Comparison of ENCODE assay signal across 27 cellular contexts in genomic region chr14:92798811-92799210, GRCh38. TPM values are rescaled to one million over a fixed set of nuclear protein-coding genes. Genes with fewer than 3 reads are reported as not detected.
DNase-seq lines count a peak whose midpoint lies in the region; ATAC-seq, FAIRE-seq and TF ChIP-seq lines count a peak whose summit lies in the region.
"Had no signal": no experiment of that assay in that cellular context is flagged by ENCODE, and none has a peak within 500 bp of the region (broad histone marks: within the 10 kb centered on the region; RNA-seq: fewer than 3 reads in every experiment).

No MANE protein-coding gene starts in this region.

- no peak for TF ChIP-seq RAD21 in HepG2 (CRISPR knock-in tag; IDR thresholded peaks at IDR 0.05)

- H3K4ac ChIP-seq in mesenchymal stem cell (ENCODE audit: low read depth in 1 of 2, low read length in 2 of 2) = no peak overlapping the region

- H3K9ac ChIP-seq in HepG2 (ENCODE audit: insufficient read depth, low read depth, low read length) (peak overlapping the region; percentile 19; the same call in 1 of the 2 replicates), mesenchymal stem cell (ENCODE audit: low read length) (no peak overlapping the region)
- H3K9ac ChIP-seq: BLaER1 had no signal

- ATAC-seq in HepG2 (no peak), right lobe of liver (no peak), GM23338 (no peak)
- no peak for ATAC-seq in stimulated activated effector memory CD8-positive, alpha-beta T cell treated with anti-CD3 and anti-CD28 coated beads, Interleukin-12 subunit alpha, Interleukin-12 subunit beta, amount 100 ng/mL, for 72 hours
- ATAC-seq: GM12878 had no signal

- TF ChIP-seq POLR2A in HepG2 (IDR thresholded peaks at IDR 0.05; ENCODE audit: insufficient read depth in 1 of 2, low read depth in 2 of 2, low read length in 2 of 2) (no peak), right lobe of liver (IDR thresholded peaks at IDR 0.05) (no peak)

- no peak overlapping the region for H4K8ac ChIP-seq in mesenchymal stem cell (ENCODE audit: low read length)

- H3K4me3 ChIP-seq in HepG2 (replicated peaks in 1 of 3; ENCODE audit: insufficient read depth in 1 of 3, low read depth in 2 of 3, low read length in 3 of 3) (peak overlapping the region in 1 of 3 experiments; percentile 34; a peak in 1 of 6 replicates), right lobe of liver (peak overlapping the region in 2 of 3 donors; percentile 14 to 22), GM23338 (no peak overlapping the region), mesenchymal stem cell (ENCODE audit: insufficient read depth in 1 of 2, low read depth in 1 of 2, low read length in 2 of 2) (no peak overlapping the region)
- H3K4me3 ChIP-seq: BLaER1, GM12878 had no signal

- H3K14ac ChIP-seq in mesenchymal stem cell (ENCODE audit: low read length in 2 of 2) = no peak overlapping the region

- no peak overlapping the region for H2BK5ac ChIP-seq in mesenchymal stem cell (ENCODE audit: low read depth, low read length, poor library complexity, severe bottlenecking)

- no peak overlapping the region for H4K91ac ChIP-seq in mesenchymal stem cell (ENCODE audit: low read length)

- peak overlapping the region; percentile 43 for H3K27ac Mint-ChIP-seq in stimulated activated effector memory CD8-positive, alpha-beta T cell treated with anti-CD3 and anti-CD28 coated beads, Interleukin-12 subunit alpha, Interleukin-12 subunit beta, amount 100 ng/mL, for 72 hours
- H3K27ac Mint-ChIP-seq in GM23338 = no peak overlapping the region

- no peaks in the 10 kb centered on the region for H3F3A ChIP-seq in GM23338 (replicated peaks; ENCODE audit: low read depth)

- H3K4me1 Mint-ChIP-seq in stimulated activated effector memory CD8-positive, alpha-beta T cell treated with anti-CD3 and anti-CD28 coated beads, Interleukin-12 subunit alpha, Interleukin-12 subunit beta, amount 100 ng/mL, for 72 hours = peaks cover 43% of the 10 kb centered on the region
- H3K4me1 Mint-ChIP-seq in GM23338 = peaks cover 8% of the 10 kb centered on the region; the same call in 2 of the 3 replicates

- DNase-seq in HepG2 (ENCODE audit: low spot score) (no peak), right lobe of liver (no peak), GM23338 (ENCODE audit: low spot score) (no peak), LoVo (ENCODE audit: low spot score) (no peak), mesenchymal stem cell (no peak)
- DNase-seq in stimulated activated effector memory CD8-positive, alpha-beta T cell treated with anti-CD3 and anti-CD28 coated beads, Interleukin-12 subunit alpha, Interleukin-12 subunit beta, amount 100 ng/mL, for 72 hours (ENCODE audit: low spot score in 2 of 2) = no peak
- DNase-seq: 8988T; ACHN; BE2C; C1 segment of cervical spinal cord; CD4-positive, alpha-beta memory T cell; CD4-positive, CD25-positive, alpha-beta regulatory T cell; CD8-positive, alpha-beta memory T cell; COR-L47; DMS 273 treated with DMSO at 0.1 percent for 48 hours; DMS153; DMS53; DMS79; DND-41; EL; GDM1 had no signal

- H3K79me2 ChIP-seq in HepG2 (ENCODE audit: insufficient read depth, low read length) (peaks cover 73% of the 10 kb centered on the region), GM23338 (replicated peaks; ENCODE audit: insufficient read depth) (peaks cover 65% of the 10 kb centered on the region)

- H3K27me3 Mint-ChIP-seq in GM23338 (ENCODE audit: insufficient read depth, low read depth, poor library complexity) = no peaks in the 10 kb centered on the region
- H3K27me3 Mint-ChIP-seq: CD4-positive, alpha-beta memory T cell; CD4-positive, CD25-positive, alpha-beta regulatory T cell; CD8-positive, alpha-beta memory T cell had no signal

- H3K23ac ChIP-seq in mesenchymal stem cell (ENCODE audit: low read length in 2 of 2) = no peak overlapping the region

- H3K9me3 Mint-ChIP-seq in stimulated activated effector memory CD8-positive, alpha-beta T cell treated with anti-CD3 and anti-CD28 coated beads, Interleukin-12 subunit alpha, Interleukin-12 subunit beta, amount 100 ng/mL, for 72 hours = peaks cover under 1% of the 10 kb centered on the region
- no peaks in the 10 kb centered on the region for H3K9me3 Mint-ChIP-seq in GM23338
- H3K9me3 Mint-ChIP-seq: CD14-positive monocyte; CD4-positive, alpha-beta memory T cell; CD8-positive, alpha-beta memory T cell had no signal

- POLR2A ChIA-PET in HepG2 (lab: Yijun Ruan, JAX) = interaction anchor here (0.7 to 1.0 kb wide), 2 partner anchors 50 to 527 kb away, joined by 3 to 4 read pairs; partner anchors contain the start of gene LGMN

- H3K79me1 ChIP-seq in mesenchymal stem cell (replicated peaks; ENCODE audit: low read length, poor library complexity, severe bottlenecking) = peaks cover 11% of the 10 kb centered on the region

- H3K18ac ChIP-seq in mesenchymal stem cell (ENCODE audit: low read depth in 1 of 2, low read length in 2 of 2) = no peak overlapping the region

- intact Hi-C loops in HepG2 (cut with micrococcal nuclease; ENCODE audit: unreplicated experiment) (no loop called here), right lobe of liver (cut with DNase I) (no loop called here)

- H3K4me1 ChIP-seq in HepG2 (ENCODE audit: insufficient read depth, low read length) (peaks cover 66% of the 10 kb centered on the region), right lobe of liver (peaks cover 0 to 54% (median 16%) of the 10 kb centered on the region in 4 donors), GM23338 (ENCODE audit: insufficient read depth) (no peaks in the 10 kb centered on the region), mesenchymal stem cell (ENCODE audit: control insufficient read depth, insufficient read depth, low read depth, low read length) (no peaks in the 10 kb centered on the region)

- BruUV-seq in HepG2 (replicated peaks; lab: Mats Ljungman, UMichigan) = no TSS peak

- TF ChIP-seq EP300 in HepG2 (IDR thresholded peaks at IDR 0.05; ENCODE audit: low read depth in 2 of 2, low read length in 2 of 2) (no peak), HepG2 (CRISPR knock-in tag; IDR thresholded peaks at IDR 0.05; ENCODE audit: borderline replicate concordance) (no peak)

- WGBS in HepG2 (ENCODE audit: low lambda C conversion rate) = 91% methylated on average over 9 of the region's 10 CpGs
- 49% methylated on average over 7 of the region's 10 CpGs for WGBS in right lobe of liver (ENCODE audit: insufficient coverage, low coverage, low lambda C conversion rate, missing lambda C conversion rate)
- 97% methylated on average over 9 of the region's 10 CpGs for WGBS in mesenchymal stem cell

- no peaks in the 10 kb centered on the region for H3K9me2 ChIP-seq in GM23338 (ENCODE audit: insufficient read depth)

- H2BK12ac ChIP-seq in mesenchymal stem cell (ENCODE audit: low read length in 2 of 2) = no peak overlapping the region

- H2AFZ ChIP-seq in HepG2 (ENCODE audit: low read length) (no peak overlapping the region), GM23338 (no peak overlapping the region), mesenchymal stem cell (ENCODE audit: low read depth, low read length) (no peak overlapping the region)

- no peak overlapping the region for H2BK120ac ChIP-seq in mesenchymal stem cell (ENCODE audit: low read depth, low read length)

- H3K27me3 ChIP-seq in HepG2 (ENCODE audit: control insufficient read depth in 1 of 2, insufficient read depth in 2 of 2, low read length in 2 of 2) = no peaks in the 10 kb centered on the region; a peak in 1 of 5 replicates
- H3K27me3 ChIP-seq in right lobe of liver = no peaks in the 10 kb centered on the region
- H3K27me3 ChIP-seq in GM23338 (ENCODE audit: insufficient read depth) = no peaks in the 10 kb centered on the region
- no peaks in the 10 kb centered on the region for H3K27me3 ChIP-seq in mesenchymal stem cell (ENCODE audit: control insufficient read depth in 1 of 2, insufficient read depth in 1 of 2, low read length in 2 of 2)
- H3K27me3 ChIP-seq: BE2C, BLaER1 had no signal

- H4K20me1 ChIP-seq in HepG2 (ENCODE audit: insufficient read depth, low read length) (0 out of 2 replicates have a peak, but pooled peaks cover 7% of the 10 kb centered on the region), GM23338 (replicated peaks; ENCODE audit: insufficient read depth) (0 out of 2 replicates have a peak, but pooled peaks cover 7% of the 10 kb centered on the region)

- peaks cover 50% of the 10 kb centered on the region for H3K36me3 Mint-ChIP-seq in stimulated activated effector memory CD8-positive, alpha-beta T cell treated with anti-CD3 and anti-CD28 coated beads, Interleukin-12 subunit alpha, Interleukin-12 subunit beta, amount 100 ng/mL, for 72 hours
- peaks cover 21% of the 10 kb centered on the region for H3K36me3 Mint-ChIP-seq in GM23338 (ENCODE audit: low read depth)

- CTCF ChIA-PET in HepG2 (lab: Yijun Ruan, JAX; ENCODE audit: low intra/inter-chr PET ratio, low total read pairs) = no interaction called here

- H3K4me2 ChIP-seq in HepG2 (ENCODE audit: low read depth, low read length) = peak overlapping the region; percentile 63
- no peak overlapping the region for H3K4me2 ChIP-seq in GM23338
- H3K4me2 ChIP-seq in mesenchymal stem cell (ENCODE audit: low read length, poor library complexity, severe bottlenecking) = no peak overlapping the region
- H3K4me2 ChIP-seq: BLaER1 had no signal

- H2BK15ac ChIP-seq in mesenchymal stem cell (ENCODE audit: low read depth, poor library complexity, severe bottlenecking) = no peak overlapping the region

- no peak overlapping the region for H3K4me3 Mint-ChIP-seq in stimulated activated effector memory CD8-positive, alpha-beta T cell treated with anti-CD3 and anti-CD28 coated beads, Interleukin-12 subunit alpha, Interleukin-12 subunit beta, amount 100 ng/mL, for 72 hours
- no peak overlapping the region for H3K4me3 Mint-ChIP-seq in GM23338
- H3K4me3 Mint-ChIP-seq: CD14-positive monocyte had no signal

- H2AK5ac ChIP-seq in mesenchymal stem cell (ENCODE audit: low read length, severe bottlenecking) = no peak overlapping the region

- H3K36me3 ChIP-seq in HepG2 (replicated peaks in 1 of 2; ENCODE audit: control insufficient read depth in 1 of 2, insufficient read depth in 2 of 2, low read length in 2 of 2) (peaks cover 1 to 7% of the 10 kb centered on the region in 2 experiments; a peak in 3 of 5 replicates), right lobe of liver (peaks cover 0 to 5% (median 1%) of the 10 kb centered on the region in 4 donors), GM23338 (ENCODE audit: insufficient read depth) (no peaks in the 10 kb centered on the region; the same call in 1 of the 2 replicates), mesenchymal stem cell (ENCODE audit: control insufficient read depth in 1 of 2, insufficient read depth in 2 of 2, low read depth in 1 of 2, low read length in 2 of 2) (peaks cover 7 to 52% of the 10 kb centered on the region in 2 experiments)

- no peak for TF ChIP-seq CTCF in HepG2 (CRISPR knock-in tag; IDR thresholded peaks at IDR 0.05)
- no peak for TF ChIP-seq CTCF in right lobe of liver (IDR thresholded peaks at IDR 0.05)
- TF ChIP-seq CTCF in GM23338 (conservative IDR thresholded peaks at IDR 0.05; ENCODE audit: low read depth in 2 of 2) = no peak

- FAIRE-seq in HepG2 (lab: Jason Lieb, UNC) = no peak
- FAIRE-seq: A204.1, GM12878, GM12892, GM18507 had no signal

- H3K9me3 ChIP-seq in HepG2 (ENCODE audit: low read length) (no peaks in the 10 kb centered on the region), right lobe of liver (no peaks in the 10 kb centered on the region), mesenchymal stem cell (ENCODE audit: control insufficient read depth, low read length) (no peaks in the 10 kb centered on the region)
- H3K9me3 ChIP-seq: BE2C, BLaER1 had no signal

- H3K27ac ChIP-seq in HepG2 (ENCODE audit: extremely low read length, insufficient read depth, low read length) (peak overlapping the region; percentile 71), right lobe of liver (peak overlapping the region in 2 of 3 donors; percentile 60 to 76), GM23338 (ENCODE audit: low read depth) (no peak overlapping the region), mesenchymal stem cell (ENCODE audit: low read length, poor library complexity, severe bottlenecking) (no peak overlapping the region)
- H3K27ac ChIP-seq: BLaER1 had no signal

- in situ Hi-C loops in HepG2 (cut with HindIII; ENCODE audit: extremely low pct_ligation_motif_present, low pct_unique_long_range_greater_than_20kb) = no loop called here

RNA-seq across cellular contexts. Expression of gene GOLGA5, which starts 4.7 kb away (rescaled TPM):
- total RNA-seq in HepG2 (2016; rRNA removed; fragmentation: Illumina TruSeq; extraction: Trizol) (40.0 and 54.6 TPM in 2 replicates), right lobe of liver (10 to 100 TPM; 20.0 to 35.6 (median 28.8) TPM)
- total RNA-seq in HepG2 (2016; cell fraction: cytosol; rRNA removed; fragmentation: Illumina TruSeq; extraction: Trizol; ENCODE audit: low read depth) = 18.6 and 23.9 TPM in 2 replicates
- 38.1 and 54.7 TPM in 2 replicates for total RNA-seq in HepG2 (2016; cell fraction: insoluble cytoplasmic fraction; rRNA removed; fragmentation: Illumina TruSeq; extraction: Trizol)
- total RNA-seq in HepG2 (2016; cell fraction: membrane; rRNA removed; fragmentation: Illumina TruSeq; extraction: Trizol) = 41.5 and 47.7 TPM in 2 replicates
- 21.9 and 23.1 TPM in 2 replicates for total RNA-seq in HepG2 (2016; cell fraction: nucleus; rRNA removed; fragmentation: Illumina TruSeq; extraction: Trizol)
- polyA plus RNA-seq in HepG2 (2011; rRNA removed) (25.7 and 31.0 TPM in 2 replicates), GM23338 (2016; fragmentation: Nextera tagmentation; extraction: Ambion mirVana) (26.2 and 28.6 TPM in 2 replicates)
- polyA plus RNA-seq in HepG2 (2011; cell fraction: cytosol; rRNA removed) = 16.9 and 24.2 TPM in 2 replicates
- 9.2 and 10.4 TPM in 2 replicates for polyA plus RNA-seq in HepG2 (2011; cell fraction: nucleus; rRNA removed)
- polyA plus RNA-seq in HepG2 (2012) = 27.9 and 42.1 TPM in 2 replicates
- polyA plus RNA-seq in HepG2 (2016; cell fraction: cytosol; fragmentation: Illumina TruSeq; extraction: Trizol; ENCODE audit: low read depth) = 13.0 and 14.4 TPM in 2 replicates
- 51.6 and 52.3 TPM in 2 replicates for polyA plus RNA-seq in HepG2 (2016; cell fraction: insoluble cytoplasmic fraction; fragmentation: Illumina TruSeq; extraction: Trizol; ENCODE audit: low read depth)
- polyA plus RNA-seq in HepG2 (2016; cell fraction: membrane; fragmentation: Illumina TruSeq; extraction: Trizol; ENCODE audit: low read depth) = 30.5 and 32.1 TPM in 2 replicates
- polyA plus RNA-seq in HepG2 (2016; cell fraction: nucleus; fragmentation: Illumina TruSeq; extraction: Trizol; ENCODE audit: insufficient read depth, low read depth) = 28.4 and 29.6 TPM in 2 replicates
- 9.6 and 9.8 TPM in 2 replicates for polyA minus RNA-seq in HepG2 (2011; rRNA and poly(A)+ RNA removed; ENCODE audit: low replicate concordance)
- 19.8 and 26.8 TPM in 2 replicates for polyA minus RNA-seq in HepG2 (2011; cell fraction: cytosol; rRNA and poly(A)+ RNA removed)
- polyA minus RNA-seq in HepG2 (2011; cell fraction: nucleus; rRNA and poly(A)+ RNA removed) = 27.6 and 40.0 TPM in 2 replicates
- 30.2 and 31.1 TPM in 2 replicates for total RNA-seq in GM23338 (2014; rRNA removed; shearing (Covaris generic))
- 54.0 TPM for polyA plus RNA-seq in mesenchymal stem cell (2013, experiment 1 of 2)
- polyA plus RNA-seq in mesenchymal stem cell (2013, experiment 2 of 2) = 53.2 TPM

RNA-seq across cellular contexts. Expression of gene LGMN, which starts 50.4 kb away (rescaled TPM):
- 10.4 and 28.9 TPM in 2 replicates for total RNA-seq in HepG2 (2016; rRNA removed; fragmentation: Illumina TruSeq; extraction: Trizol)
- total RNA-seq in HepG2 (2016; cell fraction: cytosol; rRNA removed; fragmentation: Illumina TruSeq; extraction: Trizol; ENCODE audit: low read depth) = 3.0 and 5.2 TPM in 2 replicates
- total RNA-seq in HepG2 (2016; cell fraction: insoluble cytoplasmic fraction; rRNA removed; fragmentation: Illumina TruSeq; extraction: Trizol) = 10.1 and 29.2 TPM in 2 replicates
- 6.4 and 6.6 TPM in 2 replicates for total RNA-seq in HepG2 (2016; cell fraction: membrane; rRNA removed; fragmentation: Illumina TruSeq; extraction: Trizol)
- total RNA-seq in HepG2 (2016; cell fraction: nucleus; rRNA removed; fragmentation: Illumina TruSeq; extraction: Trizol) = 26.8 and 34.0 TPM in 2 replicates
- 76.4 and 83.6 TPM in 2 replicates for polyA plus RNA-seq in HepG2 (2011; rRNA removed)
- 76.0 and 85.2 TPM in 2 replicates for polyA plus RNA-seq in HepG2 (2011; cell fraction: cytosol; rRNA removed)
- 50.5 and 61.9 TPM in 2 replicates for polyA plus RNA-seq in HepG2 (2011; cell fraction: nucleus; rRNA removed)
- 45.0 and 57.9 TPM in 2 replicates for polyA plus RNA-seq in HepG2 (2012)
- 3.5 and 4.0 TPM in 2 replicates for polyA plus RNA-seq in HepG2 (2016; cell fraction: cytosol; fragmentation: Illumina TruSeq; extraction: Trizol; ENCODE audit: low read depth)
- polyA plus RNA-seq in HepG2 (2016; cell fraction: insoluble cytoplasmic fraction; fragmentation: Illumina TruSeq; extraction: Trizol; ENCODE audit: low read depth) = 12.3 and 12.9 TPM in 2 replicates
- polyA plus RNA-seq in HepG2 (2016; cell fraction: membrane; fragmentation: Illumina TruSeq; extraction: Trizol; ENCODE audit: low read depth) = 4.3 and 4.4 TPM in 2 replicates
- 46.4 and 49.9 TPM in 2 replicates for polyA plus RNA-seq in HepG2 (2016; cell fraction: nucleus; fragmentation: Illumina TruSeq; extraction: Trizol; ENCODE audit: insufficient read depth, low read depth)
- 30.5 and 33.0 TPM in 2 replicates for polyA minus RNA-seq in HepG2 (2011; rRNA and poly(A)+ RNA removed; ENCODE audit: low replicate concordance)
- polyA minus RNA-seq in HepG2 (2011; cell fraction: cytosol; rRNA and poly(A)+ RNA removed) = 17.5 and 19.4 TPM in 2 replicates
- polyA minus RNA-seq in HepG2 (2011; cell fraction: nucleus; rRNA and poly(A)+ RNA removed) = 14.9 and 23.0 TPM in 2 replicates
- total RNA-seq in right lobe of liver = 100 to 1,000 TPM in 1 of 6 experiments, 10 to 100 TPM in 5; 39.6 to 111 (median 49.3) TPM
- 83.5 and 120 TPM in 2 replicates for total RNA-seq in GM23338 (2014; rRNA removed; shearing (Covaris generic))
- 60.0 and 62.9 TPM in 2 replicates for polyA plus RNA-seq in GM23338 (2016; fragmentation: Nextera tagmentation; extraction: Ambion mirVana)
- polyA plus RNA-seq in mesenchymal stem cell (2013, experiment 1 of 2) = 83.7 TPM
- 86.4 TPM for polyA plus RNA-seq in mesenchymal stem cell (2013, experiment 2 of 2)

Comparison
In these comparisons a context has a peak if more than half of its experiments do, and no peak if none do; other contexts are left out.
1. H3K27ac ChIP-seq: peak in HepG2 (single experiment) and right lobe of liver (2 of 3); none in GM23338 (single experiment) and mesenchymal stem cell (single experiment).
2. H3K4me3 ChIP-seq: peak in right lobe of liver (2 of 3); none in GM23338 (single experiment) and mesenchymal stem cell (0 of 2).